25 cellular contexts compared by ENCODE assay signal in the genomic region with DNA sequence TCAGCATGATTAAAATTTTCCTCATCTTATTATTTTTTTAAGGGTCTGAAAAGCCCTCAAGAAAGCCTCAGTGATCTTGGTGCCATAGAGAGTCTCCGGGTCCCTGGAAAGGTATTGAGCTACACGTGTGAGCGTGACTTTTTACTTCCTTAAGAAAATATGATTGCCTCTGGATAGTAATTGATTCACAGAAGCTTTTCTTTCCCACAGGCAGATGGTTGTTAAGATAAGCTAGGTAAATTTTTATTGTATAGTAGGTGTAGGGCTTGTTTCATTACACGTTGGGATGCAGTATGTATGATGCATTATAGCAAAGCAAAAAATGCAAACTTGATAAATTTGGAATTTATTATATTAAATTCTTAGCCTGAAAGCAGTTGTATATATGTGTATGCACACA. TPM values are rescaled to one million over a fixed set of nuclear protein-coding genes. Genes with fewer than 3 reads are reported as not detected.
DNase-seq lines count a peak whose midpoint lies in the region; ATAC-seq lines count a peak whose summit lies in the region.
"Had no signal": no experiment of that assay in that cellular context is flagged by ENCODE, and none has a peak within 500 bp of the region (broad histone marks: within the 10 kb centered on the region; RNA-seq: fewer than 3 reads in every experiment).

No MANE protein-coding gene starts in this region.

- H3K27ac Mint-ChIP-seq in stimulated activated memory B cell treated with anti-CD40 and anti-IgM and Interleukin-4, amounts not matched to agents 10 μg/mL and 1 μg/mL and 100 μg/mL, for 72 hours = peak overlapping the region; percentile 26
- H3K27ac Mint-ChIP-seq: CD14-positive monocyte; CD4-positive, CD25-positive, alpha-beta regulatory T cell had no signal

- no peaks in the 10 kb centered on the region for H3K27me3 Mint-ChIP-seq in stimulated activated memory B cell treated with anti-CD40 and anti-IgM and Interleukin-4, amounts not matched to agents 10 μg/mL and 1 μg/mL and 100 μg/mL, for 72 hours
- H3K27me3 Mint-ChIP-seq: CD4-positive, alpha-beta memory T cell; CD4-positive, CD25-positive, alpha-beta regulatory T cell; CD8-positive, alpha-beta memory T cell had no signal

- peak; percentile 89 for ATAC-seq in left colon
- ATAC-seq in stimulated activated memory B cell treated with anti-CD40 and anti-IgM and Interleukin-4, amounts not matched to agents 10 μg/mL and 1 μg/mL and 100 μg/mL, for 72 hours = no peak
- ATAC-seq in sciatic nerve = no peak
- ATAC-seq: GM12878 had no signal

- intact Hi-C loops in left colon (cut with DNase I, micrococcal nuclease) = loop anchor here in 1 of 2 donors (10.0 kb wide), 1 partner anchor 315 kb away; no protein-coding TSS in a partner anchor
- intact Hi-C loops in sciatic nerve (cut with DNase I) = no loop called here

- no peaks in the 10 kb centered on the region for H3K9me3 Mint-ChIP-seq in stimulated activated memory B cell treated with anti-CD40 and anti-IgM and Interleukin-4, amounts not matched to agents 10 μg/mL and 1 μg/mL and 100 μg/mL, for 72 hours
- H3K9me3 Mint-ChIP-seq: CD14-positive monocyte; CD4-positive, alpha-beta memory T cell; CD4-positive, CD25-positive, alpha-beta regulatory T cell; CD8-positive, alpha-beta memory T cell had no signal

- H3K36me3 Mint-ChIP-seq in stimulated activated memory B cell treated with anti-CD40 and anti-IgM and Interleukin-4, amounts not matched to agents 10 μg/mL and 1 μg/mL and 100 μg/mL, for 72 hours = peaks cover 2% of the 10 kb centered on the region
- H3K36me3 Mint-ChIP-seq: CD4-positive, CD25-positive, alpha-beta regulatory T cell had no signal

- H3K4me1 Mint-ChIP-seq in stimulated activated memory B cell treated with anti-CD40 and anti-IgM and Interleukin-4, amounts not matched to agents 10 μg/mL and 1 μg/mL and 100 μg/mL, for 72 hours = peaks cover 17% of the 10 kb centered on the region
- H3K4me1 Mint-ChIP-seq: CD14-positive monocyte had no signal

- H3K4me3 Mint-ChIP-seq in stimulated activated memory B cell treated with anti-CD40 and anti-IgM and Interleukin-4, amounts not matched to agents 10 μg/mL and 1 μg/mL and 100 μg/mL, for 72 hours = no peak overlapping the region
- H3K4me3 Mint-ChIP-seq: CD14-positive monocyte; CD4-positive, alpha-beta memory T cell; CD4-positive, CD25-positive, alpha-beta regulatory T cell; CD8-positive, alpha-beta memory T cell had no signal

- DNase-seq in OCI-M1 (lab: John Stamatoyannopoulos, UW) = peak; percentile 61
- DNase-seq in left colon = no peak
- no peak for DNase-seq in NCI-H526 (lab: John Stamatoyannopoulos, UW)
- DNase-seq in sciatic nerve (ENCODE audit: low spot score) = no peak
- DNase-seq: 8988T; ACHN; BE2C; C1 segment of cervical spinal cord; CD4-positive, alpha-beta memory T cell; CD4-positive, CD25-positive, alpha-beta regulatory T cell; CD8-positive, alpha-beta memory T cell; COR-L47; DMS 273 treated with DMSO at 0.1 percent for 48 hours; DMS153; DMS53; DMS79; DND-41; EL; GDM1 had no signal

RNA-seq across cellular contexts. Expression of a gene that starts 7.7 kb away (rescaled TPM):
- 10 to 100 TPM; 27.6 to 28.6 TPM for total RNA-seq in left colon
- 41.6 TPM for total RNA-seq in sciatic nerve

RNA-seq across cellular contexts. Expression of a gene that starts 13.6 kb away (rescaled TPM):
- total RNA-seq in left colon (10 to 100 TPM; 86.8 to 96.1 TPM), sciatic nerve (0.49 TPM)
- total RNA-seq: A673; CD4-positive, CD25-positive, alpha-beta regulatory T cell; Daoy; G401; GM12878 had no signal

Comparison
In these comparisons a context has a peak if more than half of its experiments do, and no peak if none do; other contexts are left out.
1. RNA of a gene that starts 13.6 kb away (total RNA-seq): 86.8 to 96.1 TPM in left colon; 0.49 TPM in sciatic nerve (single experiment); every median in the first group is over 10 times any median in the second.